ENCODE assay signal across 8 cellular contexts in the genomic region with DNA sequence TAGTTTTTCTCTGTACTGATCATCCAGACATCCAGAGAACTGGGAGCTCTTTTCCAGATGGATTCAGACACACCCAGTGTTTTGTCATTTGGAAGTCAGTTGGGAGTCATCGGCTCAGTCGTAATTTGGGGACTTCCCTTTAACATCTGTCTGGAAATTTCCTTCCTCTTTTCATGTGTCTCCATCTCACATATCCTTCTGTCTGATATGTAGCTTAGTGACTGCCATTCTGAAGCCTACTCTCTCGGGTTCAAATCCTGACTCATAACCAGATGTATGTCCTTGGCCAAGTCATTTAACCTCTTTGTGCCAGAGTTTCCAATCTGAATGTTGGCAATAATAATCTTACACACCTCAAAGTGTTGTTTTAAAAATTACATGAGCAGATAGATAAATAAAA. TPM values are rescaled to one million over a fixed set of nuclear protein-coding genes. Genes with fewer than 3 reads are reported as not detected.
DNase-seq lines count a peak whose midpoint lies in the region; ATAC-seq and TF ChIP-seq lines count a peak whose summit lies in the region.

No MANE protein-coding gene starts in this region.

- POLR2A ChIA-PET in CD8-positive, alpha-beta T cell (lab: Charles Lee): interaction anchor here (4.9 kb wide), 1 partner anchor 26 kb away, joined by 106 read pairs; no protein-coding TSS in a partner anchor

- peak overlapping the region; percentile 81 for H3K27ac Mint-ChIP-seq in CD8-positive, alpha-beta T cell
- H3K27ac Mint-ChIP-seq in activated naive CD8-positive, alpha-beta T cell treated with anti-CD3 and anti-CD28 coated beads, Interleukin-2, amount 50 U/mL, for 24 hours: peak overlapping the region; percentile 78
- H3K27ac Mint-ChIP-seq in natural killer cell treated with Interleukin-12 subunit alpha and Interleukin-12 subunit beta and Interleukin-15 and Interleukin-18, amount 100 ng/mL, for 72 hours: peak overlapping the region; percentile 84 to 86

- intact Hi-C loops in CD8-positive, alpha-beta T cell (cut with DNase I, micrococcal nuclease): loop anchor here in 1 of 2 experiments (5.0 kb wide), 1 partner anchor 151 kb away; no protein-coding TSS in a partner anchor

- no peaks in the 10 kb centered on the region for H3K27me3 Mint-ChIP-seq in CD8-positive, alpha-beta T cell (ENCODE audit: low read depth)
- H3K27me3 Mint-ChIP-seq in activated naive CD8-positive, alpha-beta T cell treated with anti-CD3 and anti-CD28 coated beads, Interleukin-2, amount 50 U/mL, for 24 hours: no peaks in the 10 kb centered on the region
- H3K27me3 Mint-ChIP-seq in natural killer cell treated with Interleukin-12 subunit alpha and Interleukin-12 subunit beta and Interleukin-15 and Interleukin-18, amount 100 ng/mL, for 72 hours: no peaks in the 10 kb centered on the region

- no peaks in the 10 kb centered on the region for H3K27me3 ChIP-seq in CD8-positive, alpha-beta T cell (ENCODE audit: insufficient read depth, low read length)

- TF ChIP-seq CTCF in CD8-positive, alpha-beta T cell (IDR thresholded peaks at IDR 0.05): no peak

- H3K9me3 Mint-ChIP-seq in CD8-positive, alpha-beta T cell: no peaks in the 10 kb centered on the region
- H3K9me3 Mint-ChIP-seq in activated naive CD8-positive, alpha-beta T cell treated with anti-CD3 and anti-CD28 coated beads, Interleukin-2, amount 50 U/mL, for 24 hours: no peaks in the 10 kb centered on the region
- no peaks in the 10 kb centered on the region for H3K9me3 Mint-ChIP-seq in natural killer cell treated with Interleukin-12 subunit alpha and Interleukin-12 subunit beta and Interleukin-15 and Interleukin-18, amount 100 ng/mL, for 72 hours

- peaks cover 30% of the 10 kb centered on the region for H3K4me1 ChIP-seq in CD8-positive, alpha-beta T cell (ENCODE audit: insufficient read depth, low read length)

- peaks cover 43% of the 10 kb centered on the region for H3K36me3 Mint-ChIP-seq in CD8-positive, alpha-beta T cell
- H3K36me3 Mint-ChIP-seq in activated naive CD8-positive, alpha-beta T cell treated with anti-CD3 and anti-CD28 coated beads, Interleukin-2, amount 50 U/mL, for 24 hours (ENCODE audit: low read depth): peaks cover 23% of the 10 kb centered on the region
- H3K36me3 Mint-ChIP-seq in natural killer cell treated with Interleukin-12 subunit alpha and Interleukin-12 subunit beta and Interleukin-15 and Interleukin-18, amount 100 ng/mL, for 72 hours: no peaks in the 10 kb centered on the region

- H3K4me1 Mint-ChIP-seq in CD8-positive, alpha-beta T cell (ENCODE audit: low read depth): peaks cover 49% of the 10 kb centered on the region
- H3K4me1 Mint-ChIP-seq in activated naive CD8-positive, alpha-beta T cell treated with anti-CD3 and anti-CD28 coated beads, Interleukin-2, amount 50 U/mL, for 24 hours: peaks cover 52% of the 10 kb centered on the region
- H3K4me1 Mint-ChIP-seq in natural killer cell treated with Interleukin-12 subunit alpha and Interleukin-12 subunit beta and Interleukin-15 and Interleukin-18, amount 100 ng/mL, for 72 hours (ENCODE audit: low read depth in 2 of 2): peaks cover 35 to 36% of the 10 kb centered on the region in 2 donors

- no peaks in the 10 kb centered on the region for H3K9me3 ChIP-seq in CD8-positive, alpha-beta T cell (ENCODE audit: low read length)

- no peak for ATAC-seq in CD8-positive, alpha-beta T cell
- ATAC-seq in activated naive CD8-positive, alpha-beta T cell treated with anti-CD3 and anti-CD28 coated beads, Interleukin-2, amount 50 U/mL, for 24 hours: no peak
- ATAC-seq in natural killer cell treated with Interleukin-12 subunit alpha and Interleukin-12 subunit beta and Interleukin-15 and Interleukin-18, amount 100 ng/mL, for 72 hours: no peak
- ATAC-seq in HG03432 (IDR thresholded peaks at IDR 0.05; ENCODE audit: unreplicated experiment) (no peak), HG03442 (IDR thresholded peaks at IDR 0.05; ENCODE audit: unreplicated experiment) (no peak)

- peaks cover 5% of the 10 kb centered on the region for H3K36me3 ChIP-seq in CD8-positive, alpha-beta T cell (ENCODE audit: insufficient read depth, low read length)

- CTCF ChIA-PET in CD8-positive, alpha-beta T cell (lab: Charles Lee): interaction anchor here (1.0 to 5.1 kb wide), 4 partner anchors 26 to 196 kb away, joined by 3 to 41 read pairs (median 4); no protein-coding TSS in a partner anchor

- no peak for DNase-seq in CD8-positive, alpha-beta T cell
- DNase-seq in MV-4-11 (lab: John Stamatoyannopoulos, UW) (peak; percentile 89), NCI-H1417 (lab: John Stamatoyannopoulos, UW) (no peak), NCI-H526 (lab: John Stamatoyannopoulos, UW) (no peak)
- no peak for DNase-seq in activated naive CD8-positive, alpha-beta T cell treated with anti-CD3 and anti-CD28 coated beads, Interleukin-2, amount 50 U/mL, for 24 hours
- DNase-seq in natural killer cell treated with Interleukin-12 subunit alpha and Interleukin-12 subunit beta and Interleukin-15 and Interleukin-18, amount 100 ng/mL, for 72 hours (ENCODE audit: low spot score): no peak

- H3K4me3 Mint-ChIP-seq in CD8-positive, alpha-beta T cell: peak overlapping the region; percentile 48
- H3K4me3 Mint-ChIP-seq in activated naive CD8-positive, alpha-beta T cell treated with anti-CD3 and anti-CD28 coated beads, Interleukin-2, amount 50 U/mL, for 24 hours: peak overlapping the region; percentile 48
- H3K4me3 Mint-ChIP-seq in natural killer cell treated with Interleukin-12 subunit alpha and Interleukin-12 subunit beta and Interleukin-15 and Interleukin-18, amount 100 ng/mL, for 72 hours: peak overlapping the region; percentile 63

- no peak overlapping the region for H3K4me3 ChIP-seq in CD8-positive, alpha-beta T cell (ENCODE audit: low read depth, low read length)

- H3K27ac ChIP-seq in CD8-positive, alpha-beta T cell (ENCODE audit: low read depth, low read length): no peak overlapping the region

RNA-seq across cellular contexts. Expression of a gene that starts 3.0 kb away (rescaled TPM):
- total RNA-seq in CD8-positive, alpha-beta T cell: 10 to 100 TPM; 48.7 to 52.1 TPM
- 10 to 100 TPM; 26.8 to 28.7 TPM for total RNA-seq in natural killer cell treated with Interleukin-12 subunit alpha and Interleukin-12 subunit beta and Interleukin-15 and Interleukin-18, amount 100 ng/mL, for 72 hours
